Comparison of ENCODE assay signal across 8 cellular contexts in genomic region chr20:5529331-5530142, GRCh38.
DNase-seq lines count a peak whose midpoint lies in the region; ATAC-seq and TF ChIP-seq lines count a peak whose summit lies in the region.

No MANE protein-coding gene starts in this region.

- H3K79me2 ChIP-seq in ACC112 (ENCODE audit: control insufficient read depth, insufficient read depth, low read length, unreplicated experiment), result no peaks in the 10 kb centered on the region

- peaks cover 5% of the 10 kb centered on the region for H3K27me3 ChIP-seq in ACC112 (ENCODE audit: insufficient read depth, low read length)

- peak; percentile 85 for ATAC-seq in GM18868 (IDR thresholded peaks at IDR 0.05; ENCODE audit: unreplicated experiment)
- peak; percentile 85 for ATAC-seq in HG03135 (IDR thresholded peaks at IDR 0.05; ENCODE audit: unreplicated experiment)

- H3K27ac ChIP-seq in ACC112 (ENCODE audit: low read depth, low read length), result no peak overlapping the region
- peak overlapping the region; percentile 40 for H3K27ac ChIP-seq in VCaP

- peaks cover 5% of the 10 kb centered on the region for H3K4me1 ChIP-seq in ACC112 (ENCODE audit: control insufficient read depth, insufficient read depth, low read length, unreplicated experiment)

- peak overlapping the region; percentile 56; the same call in 1 of the 2 replicates for H3K4me3 ChIP-seq in ACC112 (ENCODE audit: low read depth, low read length)

- no peaks in the 10 kb centered on the region for H3K36me3 ChIP-seq in ACC112 (ENCODE audit: insufficient read depth, low read length)

- TF ChIP-seq CTCF in VCaP (conservative IDR thresholded peaks at IDR 0.05), result peak; percentile 93

- peak overlapping the region; percentile 67 for H2AFZ ChIP-seq in ACC112 (ENCODE audit: low read length, unreplicated experiment)

- DNase-seq in NCI-H2196 treated with DMSO at 0.1 percent for 48 hours (lab: John Stamatoyannopoulos, UW; ENCODE audit: unreplicated experiment) (peak; percentile 67), brain pericyte (ENCODE audit: low read depth, low spot score) (peak; percentile 25), islet precursor cell (peak; percentile 85)
- DNase-seq in stimulated activated CD4-positive, alpha-beta T cell treated with anti-CD3 and anti-CD28 coated beads, Interleukin-12 subunit alpha, Interleukin-12 subunit beta, amount 100 ng/mL, for 4 hours, result peak; percentile 82

Comparison
In these comparisons a context has a peak if more than half of its experiments do, and no peak if none do; other contexts are left out.
1. DNase-seq: peak in every context shown above with its lines; median percentile 85 in islet precursor cell; 82 in stimulated activated CD4-positive, alpha-beta T cell treated with anti-CD3 and anti-CD28 coated beads, Interleukin-12 subunit alpha, Interleukin-12 subunit beta, amount 100 ng/mL, for 4 hours; 67 in NCI-H2196 treated with DMSO at 0.1 percent for 48 hours; 25 in brain pericyte.